Comparison of ENCODE assay signal across 8 cellular contexts in the genomic region with DNA sequence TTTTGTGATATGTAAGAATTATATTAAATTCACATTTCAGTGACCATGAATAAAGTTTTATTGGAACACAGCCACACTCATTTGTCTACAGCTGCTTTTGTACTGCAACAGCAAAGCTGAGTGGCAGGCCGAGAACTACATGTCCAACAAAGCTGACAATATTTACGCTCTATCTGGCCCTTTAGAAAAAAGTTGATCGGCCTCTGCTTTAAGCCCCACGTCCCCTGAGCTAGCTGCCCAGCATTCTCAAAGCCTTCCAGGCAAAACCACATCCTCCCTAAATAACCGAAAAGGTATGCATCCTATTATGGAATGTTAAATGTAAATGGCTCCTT. TPM values are rescaled to one million over a fixed set of nuclear protein-coding genes. Genes with fewer than 3 reads are reported as not detected.
DNase-seq lines count a peak whose midpoint lies in the region; ATAC-seq and TF ChIP-seq lines count a peak whose summit lies in the region.

No MANE protein-coding gene starts in this region.

- H3K27ac Mint-ChIP-seq in activated naive CD4-positive, alpha-beta T cell treated with anti-CD3 and anti-CD28 coated beads, Interleukin-2, amount 50 U/mL, for 24 hours = peak overlapping the region; percentile 86
- peak overlapping the region; percentile 77 for H3K27ac Mint-ChIP-seq in activated CD8-positive, alpha-beta T cell treated with anti-CD3 and anti-CD28 coated beads, Interleukin-2, amount 10 ng/mL, durations not matched to agents 7 days and 5 days

- ATAC-seq in activated CD8-positive, alpha-beta T cell treated with anti-CD3 and anti-CD28 coated beads, Interleukin-2, amount 10 ng/mL, durations not matched to agents 7 days and 5 days = no peak
- ATAC-seq in HG03378 (IDR thresholded peaks at IDR 0.05; ENCODE audit: unreplicated experiment) = no peak
- no peak for ATAC-seq in GM18870 (IDR thresholded peaks at IDR 0.05; ENCODE audit: unreplicated experiment)

- 68 to 72% methylated on average over 5 of the region's 5 CpGs for WGBS in tibial nerve, 2 donors

- peaks cover 0 to 60% (median 25%) of the 10 kb centered on the region in 4 donors for H3K4me1 ChIP-seq in tibial nerve

- H3K4me3 ChIP-seq in tibial nerve = peak overlapping the region in 1 of 4 donors; percentile 94

- H3K27me3 ChIP-seq in tibial nerve = no peaks in the 10 kb centered on the region

- H3K4me1 Mint-ChIP-seq in activated naive CD4-positive, alpha-beta T cell treated with anti-CD3 and anti-CD28 coated beads, Interleukin-2, amount 50 U/mL, for 24 hours = peaks cover 95% of the 10 kb centered on the region
- peaks cover 97% of the 10 kb centered on the region for H3K4me1 Mint-ChIP-seq in activated CD8-positive, alpha-beta T cell treated with anti-CD3 and anti-CD28 coated beads, Interleukin-2, amount 10 ng/mL, durations not matched to agents 7 days and 5 days (ENCODE audit: low read depth)

- peak overlapping the region; percentile 37 for H3K4me3 Mint-ChIP-seq in activated naive CD4-positive, alpha-beta T cell treated with anti-CD3 and anti-CD28 coated beads, Interleukin-2, amount 50 U/mL, for 24 hours
- H3K4me3 Mint-ChIP-seq in activated CD8-positive, alpha-beta T cell treated with anti-CD3 and anti-CD28 coated beads, Interleukin-2, amount 10 ng/mL, durations not matched to agents 7 days and 5 days = peak overlapping the region; percentile 48

- H3K36me3 ChIP-seq in tibial nerve = peaks cover 0 to 38% (median 3%) of the 10 kb centered on the region in 3 donors

- H3K9me3 Mint-ChIP-seq in activated naive CD4-positive, alpha-beta T cell treated with anti-CD3 and anti-CD28 coated beads, Interleukin-2, amount 50 U/mL, for 24 hours = no peaks in the 10 kb centered on the region
- no peaks in the 10 kb centered on the region for H3K9me3 Mint-ChIP-seq in activated CD8-positive, alpha-beta T cell treated with anti-CD3 and anti-CD28 coated beads, Interleukin-2, amount 10 ng/mL, durations not matched to agents 7 days and 5 days (ENCODE audit: insufficient read depth)

- no peak for DNase-seq in activated naive CD4-positive, alpha-beta T cell treated with Interleukin-2 at 50 U/mL for 16 hours
- DNase-seq in activated CD8-positive, alpha-beta T cell treated with anti-CD3 and anti-CD28 coated beads, Interleukin-2, amount 10 ng/mL, durations not matched to agents 7 days and 5 days = no peak
- DNase-seq in hepatic stellate cell (ENCODE audit: low spot score) (peak; percentile 61), tibial nerve (ENCODE audit: low spot score in 2 of 2) (no peak), DMS114 treated with DMSO at 0.1 percent for 48 hours (lab: John Stamatoyannopoulos, UW; ENCODE audit: unreplicated experiment) (no peak)

- TF ChIP-seq EP300 in tibial nerve (IDR thresholded peaks at IDR 0.05) = no peak

- no peak for TF ChIP-seq POLR2A in tibial nerve (IDR thresholded peaks at IDR 0.05)

- no peaks in the 10 kb centered on the region for H3K27me3 Mint-ChIP-seq in activated naive CD4-positive, alpha-beta T cell treated with anti-CD3 and anti-CD28 coated beads, Interleukin-2, amount 50 U/mL, for 24 hours
- no peaks in the 10 kb centered on the region for H3K27me3 Mint-ChIP-seq in activated CD8-positive, alpha-beta T cell treated with anti-CD3 and anti-CD28 coated beads, Interleukin-2, amount 10 ng/mL, durations not matched to agents 7 days and 5 days (ENCODE audit: low read depth)

- CTCF ChIA-PET in activated CD8-positive, alpha-beta T cell treated with anti-CD3 and anti-CD28 coated beads, Interleukin-2, amount 10 ng/mL, durations not matched to agents 7 days and 5 days (lab: Charles Lee) = interaction anchor here (0.6 to 8.9 kb wide), 9 partner anchors 8 to 123 kb away, joined by 3 to 86 read pairs (median 4); no protein-coding TSS in a partner anchor

- TF ChIP-seq CTCF in tibial nerve (IDR thresholded peaks at IDR 0.05) = no peak

- peaks cover 10% of the 10 kb centered on the region for H3K36me3 Mint-ChIP-seq in activated naive CD4-positive, alpha-beta T cell treated with anti-CD3 and anti-CD28 coated beads, Interleukin-2, amount 50 U/mL, for 24 hours
- H3K36me3 Mint-ChIP-seq in activated CD8-positive, alpha-beta T cell treated with anti-CD3 and anti-CD28 coated beads, Interleukin-2, amount 10 ng/mL, durations not matched to agents 7 days and 5 days (ENCODE audit: low read depth) = peaks cover 75% of the 10 kb centered on the region

- POLR2A ChIA-PET in activated CD8-positive, alpha-beta T cell treated with anti-CD3 and anti-CD28 coated beads, Interleukin-2, amount 10 ng/mL, durations not matched to agents 7 days and 5 days (lab: Charles Lee) = interaction anchor here (1.2 to 1.3 kb wide), 2 partner anchors 14 to 21 kb away, joined by 3 to 5 read pairs; no protein-coding TSS in a partner anchor

- H3K9me3 ChIP-seq in tibial nerve = no peaks in the 10 kb centered on the region

- H3K27ac ChIP-seq in tibial nerve = peak overlapping the region in 3 of 4 donors; percentile 3 to 27 (median 15)

RNA-seq across cellular contexts. Expression of a gene that starts 8.6 kb away (rescaled TPM):
- total RNA-seq in activated CD8-positive, alpha-beta T cell treated with anti-CD3 and anti-CD28 coated beads, Interleukin-2, amount 10 ng/mL, durations not matched to agents 7 days and 5 days = 100 to 1,000 TPM; 113 to 123 TPM
- 1,000 to 10,000 TPM in 3 of 4 donors, 100 to 1,000 TPM in 1; 953 to 4,970 (median 3,437) TPM for total RNA-seq in tibial nerve

Comparison
In these comparisons a context has a peak if more than half of its experiments do, and no peak if none do; other contexts are left out.
1. RNA of a gene that starts 8.6 kb away (total RNA-seq): 953 to 4,970 TPM in tibial nerve; 113 to 123 TPM in activated CD8-positive, alpha-beta T cell treated with anti-CD3 and anti-CD28 coated beads, Interleukin-2, amount 10 ng/mL, durations not matched to agents 7 days and 5 days; every median in the first group is over 4 times any median in the second.